In genomic region chr1:23554481-23555224, GRCh38 we compare ENCODE assay signal across 8 cellular contexts.
A peak's percentile ranks its signal among the peaks of the same experiment; 100 is the strongest.
DNase-seq lines count a peak whose midpoint lies in the region; ATAC-seq, FAIRE-seq and TF ChIP-seq lines count a peak whose summit lies in the region.

No MANE protein-coding gene starts in this region.

- H3K27me3 ChIP-seq in mucosa of stomach (ENCODE audit: control insufficient read depth, insufficient read depth, low read length): no peaks in the 10 kb centered on the region

- FAIRE-seq in HTR-8/SVneo (lab: Jason Lieb, UNC): no peak

- H3K9me3 ChIP-seq in mucosa of stomach (ENCODE audit: control insufficient read depth, low read length): no peaks in the 10 kb centered on the region

- H3K9ac ChIP-seq in mucosa of stomach (ENCODE audit: low read length): peak overlapping the region; percentile 97

- TF ChIP-seq CTCF in epithelial cell of esophagus (IDR thresholded peaks at IDR 0.05; ENCODE audit: insufficient read depth, low read depth, low read length, missing control alignments): peak; percentile 33

- H3K4me1 ChIP-seq in mucosa of stomach (ENCODE audit: control insufficient read depth, insufficient read depth, low read length): peaks cover 39% of the 10 kb centered on the region

- peak; percentile 45 for ATAC-seq in GM19467 (IDR thresholded peaks at IDR 0.05; ENCODE audit: unreplicated experiment)

- peak; percentile 99 for DNase-seq in COR-L47 (lab: John Stamatoyannopoulos, UW)
- peak; percentile 69 for DNase-seq in HTR-8/SVneo (ENCODE audit: insufficient read length, low spot score)
- peak; percentile 47 to 68 for DNase-seq in NOMO-1 (lab: John Stamatoyannopoulos, UW; ENCODE audit: unreplicated experiment in 2 of 2)
- DNase-seq in activated T-cell treated with anti-CD3 and anti-CD28 coated beads for 24 hours (ENCODE audit: low read depth): peak; percentile 79
- peak; percentile 89 for DNase-seq in epithelial cell of esophagus (ENCODE audit: low read depth)
- peak; percentile 83 for DNase-seq in stimulated activated CD8-positive, alpha-beta memory T cell treated with anti-CD3 and anti-CD28 coated beads, Interleukin-4, amount 100 ng/mL, for 48 hours

- H3K4me3 ChIP-seq in epithelial cell of esophagus (ENCODE audit: low read length) (peak overlapping the region; percentile 54), mucosa of stomach (ENCODE audit: low read length) (peak overlapping the region; percentile 86)

- H3K36me3 ChIP-seq in mucosa of stomach (ENCODE audit: control insufficient read depth, insufficient read depth, low read length): peaks cover 8% of the 10 kb centered on the region

Comparison
In these comparisons a context has a peak if more than half of its experiments do, and no peak if none do; other contexts are left out.
1. Peak in every context shown above with its lines: DNase-seq, ATAC-seq and H3K4me3 ChIP-seq.